ENCODE assay signal across 25 cellular contexts in genomic region chr7:159004411-159004810, GRCh38.
DNase-seq lines count a peak whose midpoint lies in the region; ATAC-seq and TF ChIP-seq lines count a peak whose summit lies in the region.
"Had no signal": no experiment of that assay in that cellular context is flagged by ENCODE, and none has a peak within 500 bp of the region (broad histone marks: within the 10 kb centered on the region; RNA-seq: fewer than 3 reads in every experiment).

No MANE protein-coding gene starts in this region.

- H3K27me3 Mint-ChIP-seq in activated naive CD4-positive, alpha-beta T cell treated with anti-CD3 and anti-CD28 coated beads for 36 hours (ENCODE audit: low read depth), result peaks cover 2% of the 10 kb centered on the region
- peaks cover 3% of the 10 kb centered on the region for H3K27me3 Mint-ChIP-seq in activated naive CD8-positive, alpha-beta T cell treated with anti-CD3 and anti-CD28 coated beads for 36 hours

- CTCF ChIA-PET in activated naive CD4-positive, alpha-beta T cell treated with anti-CD3 and anti-CD28 coated beads for 36 hours (lab: Charles Lee), result interaction anchor here (0.7 kb wide), 2 partner anchors 14 to 135 kb away, joined by 3 to 6 read pairs; no protein-coding TSS in a partner anchor

- peak; percentile 58 to 63 for ATAC-seq in activated CD4-positive, CD25-positive, alpha-beta regulatory T cell treated with anti-CD3 and anti-CD28 coated beads, Interleukin-2, amount 50 U/mL, for 24 hours
- ATAC-seq in stimulated activated naive CD8-positive, alpha-beta T cell treated with anti-CD3 and anti-CD28 coated beads, Interleukin-15, Interleukin-2, amounts not matched to agents 100 U/mL and 50 U/mL, for 24 hours, result peak; percentile 81
- ATAC-seq: naive thymus-derived CD8-positive, alpha-beta T cell; Panc1; right cardiac atrium had no signal

- H3K4me3 ChIP-seq in lower leg skin (ENCODE audit: low read depth, poor library complexity, severe bottlenecking), result no peak overlapping the region
- H3K4me3 ChIP-seq: lung, smooth muscle cell, transverse colon had no signal

- intact Hi-C loops in activated naive CD4-positive, alpha-beta T cell treated with anti-CD3 and anti-CD28 coated beads for 36 hours (cut with micrococcal nuclease), result loop anchor here (1.0 to 5.0 kb wide), 6 partner anchors 13 to 348 kb away; partner anchors contain the start of gene VIPR2
- intact Hi-C loops in lower leg skin (cut with DNase I; ENCODE audit: low total_unique reads), result no loop called here

- no peak for TF ChIP-seq POLR2A in lower leg skin (IDR thresholded peaks at IDR 0.05)

- H3K4me3 Mint-ChIP-seq in activated naive CD4-positive, alpha-beta T cell treated with anti-CD3 and anti-CD28 coated beads for 36 hours, result no peak overlapping the region
- H3K4me3 Mint-ChIP-seq in activated naive CD8-positive, alpha-beta T cell treated with anti-CD3 and anti-CD28 coated beads for 36 hours, result no peak overlapping the region
- H3K4me3 Mint-ChIP-seq: naive thymus-derived CD8-positive, alpha-beta T cell had no signal

- DNase-seq in activated CD4-positive, CD25-positive, alpha-beta regulatory T cell (lab: John Stamatoyannopoulos, UW), result no peak
- DNase-seq in activated naive CD4-positive, alpha-beta T cell treated with anti-CD3 and anti-CD28 coated beads for 36 hours, result peak; percentile 84
- DNase-seq in activated naive CD4-positive, alpha-beta T cell (lab: John Stamatoyannopoulos, UW), result no peak
- no peak for DNase-seq in activated naive CD8-positive, alpha-beta T cell treated with anti-CD3 and anti-CD28 coated beads for 36 hours
- no peak for DNase-seq in stimulated activated naive CD8-positive, alpha-beta T cell treated with anti-CD3 and anti-CD28 coated beads, Interleukin-15, Interleukin-2, amounts not matched to agents 100 U/mL and 50 U/mL, for 24 hours
- DNase-seq in lower leg skin (ENCODE audit: low spot score in 2 of 2) (no peak), middle frontal gyrus (ENCODE audit: extremely low spot score, low spot score) (no peak)
- DNase-seq: C1 segment of cervical spinal cord; COR-L47; cortex of kidney; DMS53; effector memory CD4-positive, alpha-beta T cell; hippocampal formation; naive thymus-derived CD8-positive, alpha-beta T cell; NCI-H1436 treated with DMSO at 0.1 percent for 48 hours; NCI-H446; NCI-H748 treated with DMSO at 0.1 percent for 48 hours; right cardiac atrium; SIG-M5; T-helper 9 cell; transverse colon had no signal

- TF ChIP-seq CTCF in lower leg skin (IDR thresholded peaks at IDR 0.05), result no peak

- H3K27ac Mint-ChIP-seq in activated naive CD4-positive, alpha-beta T cell treated with anti-CD3 and anti-CD28 coated beads for 36 hours, result peak overlapping the region; percentile 70
- peak overlapping the region; percentile 75 for H3K27ac Mint-ChIP-seq in activated naive CD8-positive, alpha-beta T cell treated with anti-CD3 and anti-CD28 coated beads for 36 hours

- H3K9me3 Mint-ChIP-seq in activated naive CD4-positive, alpha-beta T cell treated with anti-CD3 and anti-CD28 coated beads for 36 hours, result peaks cover 1% of the 10 kb centered on the region
- H3K9me3 Mint-ChIP-seq in activated naive CD8-positive, alpha-beta T cell treated with anti-CD3 and anti-CD28 coated beads for 36 hours, result no peaks in the 10 kb centered on the region
- H3K9me3 Mint-ChIP-seq: naive thymus-derived CD8-positive, alpha-beta T cell had no signal

- H3K36me3 Mint-ChIP-seq in activated naive CD4-positive, alpha-beta T cell treated with anti-CD3 and anti-CD28 coated beads for 36 hours (ENCODE audit: low read depth), result no peaks in the 10 kb centered on the region
- no peaks in the 10 kb centered on the region for H3K36me3 Mint-ChIP-seq in activated naive CD8-positive, alpha-beta T cell treated with anti-CD3 and anti-CD28 coated beads for 36 hours
- H3K36me3 Mint-ChIP-seq: naive thymus-derived CD8-positive, alpha-beta T cell had no signal

- peaks cover 23% of the 10 kb centered on the region for H3K4me1 Mint-ChIP-seq in activated naive CD4-positive, alpha-beta T cell treated with anti-CD3 and anti-CD28 coated beads for 36 hours (ENCODE audit: low read depth)
- peaks cover 12% of the 10 kb centered on the region for H3K4me1 Mint-ChIP-seq in activated naive CD8-positive, alpha-beta T cell treated with anti-CD3 and anti-CD28 coated beads for 36 hours
- H3K4me1 Mint-ChIP-seq: naive thymus-derived CD8-positive, alpha-beta T cell had no signal

- WGBS in lower leg skin, 2 donors, result 81 to 83% methylated on average over 10 of the region's 10 CpGs
